In the genomic region with DNA sequence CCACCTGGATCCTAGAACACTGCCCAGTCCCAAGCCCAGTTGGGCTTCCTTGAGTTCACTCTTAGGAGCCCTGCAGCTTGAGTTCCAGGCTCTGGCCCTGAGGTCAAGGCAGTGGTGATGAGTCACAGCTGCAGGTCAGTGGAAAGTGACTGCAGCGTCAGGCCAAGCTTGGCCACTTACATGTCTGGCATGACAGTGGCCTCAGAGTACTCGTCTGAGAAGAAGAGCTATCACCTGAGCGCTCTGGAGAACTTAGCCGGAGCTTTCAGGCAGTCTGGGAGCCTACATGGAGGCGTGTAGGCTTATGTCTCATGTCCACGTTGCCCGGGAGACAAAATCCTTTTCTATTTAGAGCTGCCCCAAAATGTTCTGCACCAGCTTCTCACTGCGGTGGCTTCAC, we compare ENCODE assay signal across 15 cellular contexts.
A peak's percentile ranks its signal among the peaks of the same experiment; 100 is the strongest.
DNase-seq lines count a peak whose midpoint lies in the region; ATAC-seq, FAIRE-seq and TF ChIP-seq lines count a peak whose summit lies in the region.
"Had no signal": no experiment of that assay in that cellular context is flagged by ENCODE, and none has a peak within 500 bp of the region (broad histone marks: within the 10 kb centered on the region; RNA-seq: fewer than 3 reads in every experiment).

No MANE protein-coding gene starts in this region.

- H3K36me3 Mint-ChIP-seq in immature natural killer cell, result peaks cover 0 to 15% (median 7%) of the 10 kb centered on the region in 3 donors

- ATAC-seq in K562, result peak; percentile 92
- ATAC-seq in left lung, result peak; percentile 6
- no peak for ATAC-seq in body of pancreas
- ATAC-seq: SK-N-SH treated with all-trans-retinoic acid at 6 μM for 48 hours, upper lobe of right lung had no signal

- intact Hi-C loops in K562 (cut with micrococcal nuclease), result no loop called here
- intact Hi-C loops in left lung (cut with DNase I), result no loop called here
- intact Hi-C loops in body of pancreas (cut with DNase I), result no loop called here

- H3K4me2 ChIP-seq in K562 (ENCODE audit: insufficient read depth, low read length), result no peak overlapping the region

- H2AFZ ChIP-seq in K562 (ENCODE audit: low read depth, low read length), result no peak overlapping the region
- H2AFZ ChIP-seq: GM23248 had no signal

- TF ChIP-seq CTCF in HEK293 (tag by site-specific recombination; IDR thresholded peaks at IDR 0.05), result no peak
- no peak for TF ChIP-seq CTCF in K562 (IDR thresholded peaks at IDR 0.05 in 2 of 3, conservative IDR thresholded peaks at IDR 0.05 in 1 of 3; ENCODE audit: insufficient read depth in 2 of 3, low read depth in 1 of 3, low read length in 3 of 3)
- no peak for TF ChIP-seq CTCF in left lung (IDR thresholded peaks at IDR 0.05)
- no peak for TF ChIP-seq CTCF in body of pancreas (IDR thresholded peaks at IDR 0.05)

- WGBS in K562 (ENCODE audit: insufficient coverage, low coverage, missing lambda C conversion rate), result 30% methylated on average over 8 of the region's 8 CpGs
- WGBS in body of pancreas, 2 donors, result 25 to 87% methylated on average over 2 to 8 of the region's 8 CpGs

- TF ChIP-seq EP300 in K562 (IDR thresholded peaks at IDR 0.05; ENCODE audit: low read length), result no peak

- peak; percentile 93 for FAIRE-seq in K562 (lab: Jason Lieb, UNC)
- FAIRE-seq: pancreas had no signal

- H3K9me3 ChIP-seq in HEK293 (ENCODE audit: control insufficient read depth, insufficient read depth, low read depth, low read length) (no peaks in the 10 kb centered on the region), K562 (replicated peaks; ENCODE audit: control insufficient read depth, insufficient read depth, low read depth, low read length) (no peaks in the 10 kb centered on the region), left lung (no peaks in the 10 kb centered on the region), body of pancreas (no peaks in the 10 kb centered on the region)
- H3K9me3 ChIP-seq: pancreas, upper lobe of right lung had no signal

- H3K27me3 ChIP-seq in K562 (ENCODE audit: control insufficient read depth in 2 of 2, insufficient read depth in 2 of 2, low read length in 2 of 2) (no peaks in the 10 kb centered on the region), left lung (no peaks in the 10 kb centered on the region), body of pancreas (no peaks in the 10 kb centered on the region)
- H3K27me3 ChIP-seq: pancreas, upper lobe of right lung had no signal

- H3K36me3 ChIP-seq in HEK293 (ENCODE audit: control insufficient read depth in 2 of 2, insufficient read depth in 1 of 2, low read length in 2 of 2) (no peaks in the 10 kb centered on the region), K562 (ENCODE audit: control insufficient read depth, insufficient read depth, low read length) (no peaks in the 10 kb centered on the region), left lung (no peaks in the 10 kb centered on the region), body of pancreas (replicated peaks in 1 of 2; ENCODE audit: insufficient read depth in 1 of 2, low read depth in 2 of 2) (no peaks in the 10 kb centered on the region)
- H3K36me3 ChIP-seq: pancreas, upper lobe of right lung had no signal

- BruUV-seq in K562 (replicated peaks; lab: Mats Ljungman, UMichigan), result no TSS peak

- no peak overlapping the region for H3K4me3 ChIP-seq in HEK293 (ENCODE audit: low read depth, low read length)
- no peak overlapping the region for H3K4me3 ChIP-seq in K562
- no peak overlapping the region for H3K4me3 ChIP-seq in left lung
- no peak overlapping the region for H3K4me3 ChIP-seq in body of pancreas
- H3K4me3 ChIP-seq: GM23248, pancreas, upper lobe of right lung had no signal

- TF ChIP-seq POLR2A in K562 (conservative IDR thresholded peaks at IDR 0.05) (no peak), body of pancreas (IDR thresholded peaks at IDR 0.05) (no peak)

- no peaks in the 10 kb centered on the region for H3K9me3 Mint-ChIP-seq in immature natural killer cell
- H3K9me3 Mint-ChIP-seq: activated naive CD4-positive, alpha-beta T cell treated with anti-CD3 and anti-CD28 coated beads, Interleukin-2, amount 50 U/mL, for 24 hours had no signal

- no peaks in the 10 kb centered on the region for H3K79me2 ChIP-seq in K562 (ENCODE audit: control insufficient read depth, insufficient read depth, low read length)

- H4K20me1 ChIP-seq in K562 (replicated peaks; ENCODE audit: control insufficient read depth, insufficient read depth, low read length), result no peaks in the 10 kb centered on the region; the same call in 1 of the 2 replicates

- in situ Hi-C loops in K562 (cut with MboI), result no loop called here

- no peaks in the 10 kb centered on the region for H3K27me3 Mint-ChIP-seq in immature natural killer cell (ENCODE audit: low read depth in 3 of 3)
- H3K27me3 Mint-ChIP-seq: activated naive CD4-positive, alpha-beta T cell treated with anti-CD3 and anti-CD28 coated beads, Interleukin-2, amount 50 U/mL, for 24 hours; B cell had no signal

- peak overlapping the region in 1 of 2 experiments; percentile 41; a peak in 2 of 4 replicates for H3K9ac ChIP-seq in K562 (ENCODE audit: insufficient read depth in 1 of 2, low read depth in 2 of 2, low read length in 2 of 2)
- H3K9ac ChIP-seq: GM23248 had no signal

- TF ChIP-seq RAD21 in K562 (CRISPR knock-in tag; conservative IDR thresholded peaks at IDR 0.05 in 1 of 2, IDR thresholded peaks at IDR 0.05 in 1 of 2), result no peak

- H3K27ac ChIP-seq in HEK293 (ENCODE audit: extremely low read depth, low read depth, low read length), result no peak overlapping the region
- no peak overlapping the region for H3K27ac ChIP-seq in K562 (ENCODE audit: extremely low read depth, low read depth, low read length)
- H3K27ac ChIP-seq in left lung, result no peak overlapping the region
- no peak overlapping the region for H3K27ac ChIP-seq in body of pancreas
- H3K27ac ChIP-seq: epithelial cell of prostate, GM23248, pancreas, upper lobe of right lung had no signal

- DNase-seq in A172 (ENCODE audit: low spot score) (peak; percentile 16), K562 (ENCODE audit: extremely low read depth in 1 of 4, low spot score in 3 of 4) (peak; percentile 56 to 80 (median 66)), left lung (no peak), body of pancreas (no peak), immature natural killer cell (no peak), SHP77 treated with DMSO at 0.1 percent for 48 hours (lab: John Stamatoyannopoulos, UW) (no peak), foreskin melanocyte (no peak)
- DNase-seq: GM23248 had no signal

- H3K4me3 Mint-ChIP-seq in immature natural killer cell, result no peak overlapping the region
- H3K4me3 Mint-ChIP-seq: activated naive CD4-positive, alpha-beta T cell treated with anti-CD3 and anti-CD28 coated beads, Interleukin-2, amount 50 U/mL, for 24 hours; B cell had no signal

- CTCF ChIA-PET in HEK293 (lab: Yijun Ruan, JAX) (interaction anchor here (0.6 to 1.9 kb wide), 4 partner anchors 19 to 721 kb away, joined by 3 to 7 read pairs (median 3); no protein-coding TSS in a partner anchor), K562 (lab: Yijun Ruan, JAX; ENCODE audit: low intra/inter-chr PET ratio) (interaction anchor here (0.6 kb wide), 1 partner anchor 60 kb away, joined by 3 read pairs; no protein-coding TSS in a partner anchor)

- peak overlapping the region in 3 of 6 donors; percentile 42 to 63 (median 49) for H3K27ac Mint-ChIP-seq in immature natural killer cell
- H3K27ac Mint-ChIP-seq: B cell had no signal

- H3K9me1 ChIP-seq in K562 (ENCODE audit: control insufficient read depth, insufficient read depth, low read length), result no peaks in the 10 kb centered on the region

- peaks cover 42 to 54% of the 10 kb centered on the region in 2 donors for H3K4me1 Mint-ChIP-seq in immature natural killer cell

- no peaks in the 10 kb centered on the region for H3K4me1 ChIP-seq in HEK293 (ENCODE audit: control insufficient read depth, insufficient read depth, low read length)
- H3K4me1 ChIP-seq in K562 (replicated peaks in 1 of 2; ENCODE audit: control insufficient read depth in 2 of 2, insufficient read depth in 2 of 2, low read length in 2 of 2), result peaks cover 10 to 11% of the 10 kb centered on the region in 2 experiments; a peak in 2 of 5 replicates
- H3K4me1 ChIP-seq in left lung, result peaks cover 18 to 48% of the 10 kb centered on the region in 2 donors
- H3K4me1 ChIP-seq in body of pancreas, result no peaks in the 10 kb centered on the region
- H3K4me1 ChIP-seq: pancreas had no signal

- POLR2A ChIA-PET in HEK293 (lab: Yijun Ruan, JAX) (interaction anchor here (1.7 to 1.9 kb wide), 2 partner anchors 90 to 177 kb away, joined by 4 to 9 read pairs; a partner anchor contains a TSS), K562 (lab: Yijun Ruan, JAX) (interaction anchor here (0.6 to 1.4 kb wide), 4 partner anchors 9 to 385 kb away, joined by 3 to 4 read pairs (median 4); a partner anchor contains a TSS)

TF ChIP-seq in HEK293, 187 proteins besides CTCF, POLR2A, EP300 and RAD21 (continues in another document):
- TF ChIP-seq, protein P1, sequence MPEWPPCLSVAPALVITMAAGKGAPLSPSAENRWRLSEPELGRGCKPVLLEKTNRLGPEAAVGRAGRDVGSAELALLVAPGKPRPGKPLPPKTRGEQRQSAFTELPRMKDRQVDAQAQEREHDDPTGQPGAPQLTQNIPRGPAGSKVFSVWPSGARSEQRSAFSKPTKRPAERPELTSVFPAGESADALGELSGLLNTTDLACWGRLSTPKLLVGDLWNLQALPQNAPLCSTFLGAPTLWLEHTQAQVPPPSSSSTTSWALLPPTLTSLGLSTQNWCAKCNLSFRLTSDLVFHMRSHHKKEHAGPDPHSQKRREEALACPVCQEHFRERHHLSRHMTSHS (tag by site-specific recombination; IDR thresholded peaks at IDR 0.05), result no peak
- no peak for TF ChIP-seq ZNF600 (tag by site-specific recombination; IDR thresholded peaks at IDR 0.05)

TF ChIP-seq in K562, 482 proteins besides CTCF, POLR2A, EP300 and RAD21 (continues in another document):
- TF ChIP-seq CTBP1 (IDR thresholded peaks at IDR 0.05; ENCODE audit: borderline replicate concordance) (no peak), SMARCA4 (IDR thresholded peaks at IDR 0.05) (0 out of 2 replicates have a peak, but pooled peaks have one; percentile 43)
- TF ChIP-seq, protein P2, sequence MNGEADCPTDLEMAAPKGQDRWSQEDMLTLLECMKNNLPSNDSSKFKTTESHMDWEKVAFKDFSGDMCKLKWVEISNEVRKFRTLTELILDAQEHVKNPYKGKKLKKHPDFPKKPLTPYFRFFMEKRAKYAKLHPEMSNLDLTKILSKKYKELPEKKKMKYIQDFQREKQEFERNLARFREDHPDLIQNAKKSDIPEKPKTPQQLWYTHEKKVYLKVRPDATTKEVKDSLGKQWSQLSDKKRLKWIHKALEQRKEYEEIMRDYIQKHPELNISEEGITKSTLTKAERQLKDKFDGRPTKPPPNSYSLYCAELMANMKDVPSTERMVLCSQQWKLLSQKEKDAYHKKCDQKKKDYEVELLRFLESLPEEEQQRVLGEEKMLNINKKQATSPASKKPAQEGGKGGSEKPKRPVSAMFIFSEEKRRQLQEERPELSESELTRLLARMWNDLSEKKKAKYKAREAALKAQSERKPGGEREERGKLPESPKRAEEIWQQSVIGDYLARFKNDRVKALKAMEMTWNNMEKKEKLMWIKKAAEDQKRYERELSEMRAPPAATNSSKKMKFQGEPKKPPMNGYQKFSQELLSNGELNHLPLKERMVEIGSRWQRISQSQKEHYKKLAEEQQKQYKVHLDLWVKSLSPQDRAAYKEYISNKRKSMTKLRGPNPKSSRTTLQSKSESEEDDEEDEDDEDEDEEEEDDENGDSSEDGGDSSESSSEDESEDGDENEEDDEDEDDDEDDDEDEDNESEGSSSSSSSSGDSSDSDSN (IDR thresholded peaks at IDR 0.05; ENCODE audit: borderline replicate concordance in 1 of 2, low read depth in 2 of 2, low read length in 2 of 2), result peak in 1 of 2 experiments; percentile 74; a peak in 1 of 4 replicates

Comparison
In these comparisons a context has a peak if more than half of its experiments do, and no peak if none do; other contexts are left out.
1. DNase-seq: peak in A172 (single experiment) and K562 (4 of 4); none in left lung (0 of 2), body of pancreas (0 of 4), immature natural killer cell (0 of 3), SHP77 treated with DMSO at 0.1 percent for 48 hours (single experiment) and foreskin melanocyte (single experiment).